In genomic region chr1:169874229-169874628, GRCh38 we compare ENCODE assay signal across 14 cellular contexts. TPM values are rescaled to one million over a fixed set of nuclear protein-coding genes. Genes with fewer than 3 reads are reported as not detected.
DNase-seq lines count a peak whose midpoint lies in the region; ATAC-seq and TF ChIP-seq lines count a peak whose summit lies in the region.
"Had no signal": no experiment of that assay in that cellular context is flagged by ENCODE, and none has a peak within 500 bp of the region (broad histone marks: within the 10 kb centered on the region; RNA-seq: fewer than 3 reads in every experiment).

No MANE protein-coding gene starts in this region.

- H3K27me3 Mint-ChIP-seq in naive B cell, result no peaks in the 10 kb centered on the region
- no peaks in the 10 kb centered on the region for H3K27me3 Mint-ChIP-seq in CD8-positive, alpha-beta T cell (ENCODE audit: low read depth)

- H3K27ac Mint-ChIP-seq in naive B cell, result peak overlapping the region in 4 of 6 donors; percentile 17 to 81 (median 48)
- no peak overlapping the region for H3K27ac Mint-ChIP-seq in CD8-positive, alpha-beta T cell

- POLR2A ChIA-PET in CD8-positive, alpha-beta T cell (lab: Charles Lee), result no interaction called here

- H3K36me3 ChIP-seq in CD8-positive, alpha-beta T cell (ENCODE audit: insufficient read depth, low read length), result peaks cover 52% of the 10 kb centered on the region

- intact Hi-C loops in CD8-positive, alpha-beta T cell (cut with DNase I, micrococcal nuclease), result no loop called here

- DNase-seq in AG20443 (ENCODE audit: low spot score) (peak; percentile 79), LHCN-M2 (ENCODE audit: low read depth) (peak; percentile 52), dedifferentiated amniotic fluid mesenchymal stem cell (ENCODE audit: extremely low spot score) (peak; percentile 71), naive B cell (no peak), SK-N-DZ (ENCODE audit: low spot score) (no peak)
- DNase-seq in effector CD4-positive, alpha-beta T cell, result no peak
- no peak for DNase-seq in CD8-positive, alpha-beta T cell
- DNase-seq: activated CD4-positive, CD25-positive, alpha-beta regulatory T cell treated with anti-CD3 and anti-CD28 coated beads, Interleukin-2, amount 50 U/mL, for 72 hours; lower lobe of right lung; NCI-H2171 had no signal

- peaks cover 0 to 6% (median 0%) of the 10 kb centered on the region in 7 donors for H3K9me3 Mint-ChIP-seq in naive B cell
- H3K9me3 Mint-ChIP-seq in CD8-positive, alpha-beta T cell, result no peaks in the 10 kb centered on the region

- H3K4me1 Mint-ChIP-seq in naive B cell, result peaks cover 33 to 49% (median 47%) of the 10 kb centered on the region in 3 donors
- peaks cover 26% of the 10 kb centered on the region for H3K4me1 Mint-ChIP-seq in CD8-positive, alpha-beta T cell (ENCODE audit: low read depth)

- ATAC-seq in naive B cell (ENCODE audit: low read depth in 2 of 2) (no peak), HG02973 (IDR thresholded peaks at IDR 0.05; ENCODE audit: unreplicated experiment) (no peak)
- ATAC-seq in CD8-positive, alpha-beta T cell, result no peak
- ATAC-seq: lower lobe of right lung had no signal

- no peaks in the 10 kb centered on the region for H3K27me3 ChIP-seq in CD8-positive, alpha-beta T cell (ENCODE audit: insufficient read depth, low read length)
- H3K27me3 ChIP-seq: ascending aorta had no signal

- no peak overlapping the region for H3K4me3 ChIP-seq in CD8-positive, alpha-beta T cell (ENCODE audit: low read depth, low read length)
- H3K4me3 ChIP-seq: ascending aorta, lower lobe of right lung had no signal

- TF ChIP-seq CTCF in CD8-positive, alpha-beta T cell (IDR thresholded peaks at IDR 0.05), result no peak

- H3K9me3 ChIP-seq in CD8-positive, alpha-beta T cell (ENCODE audit: low read length), result no peaks in the 10 kb centered on the region
- H3K9me3 ChIP-seq: ascending aorta, lower lobe of right lung had no signal

- peaks cover 51 to 54% of the 10 kb centered on the region in 2 donors for H3K36me3 Mint-ChIP-seq in naive B cell
- peaks cover 91% of the 10 kb centered on the region for H3K36me3 Mint-ChIP-seq in CD8-positive, alpha-beta T cell

- CTCF ChIA-PET in CD8-positive, alpha-beta T cell (lab: Charles Lee), result no interaction called here

- H3K4me3 Mint-ChIP-seq in naive B cell, result peak overlapping the region in 3 of 8 donors; percentile 61 to 66 (median 65)
- H3K4me3 Mint-ChIP-seq in CD8-positive, alpha-beta T cell, result no peak overlapping the region
- H3K4me3 Mint-ChIP-seq: CD14-positive monocyte had no signal

- H3K27ac ChIP-seq in CD8-positive, alpha-beta T cell (ENCODE audit: low read depth, low read length), result no peak overlapping the region
- H3K27ac ChIP-seq: ascending aorta, lower lobe of right lung, parathyroid adenoma had no signal

- H3K4me1 ChIP-seq in CD8-positive, alpha-beta T cell (ENCODE audit: insufficient read depth, low read length), result no peaks in the 10 kb centered on the region
- H3K4me1 ChIP-seq: ascending aorta, lower lobe of right lung, parathyroid adenoma had no signal

RNA-seq across cellular contexts. Expression of gene SCYL3, which starts 19.5 kb away (rescaled TPM):
- total RNA-seq in LHCN-M2 (2014; rRNA removed), result 4.8 and 5.9 TPM in 2 replicates
- 2.2 TPM for polyA plus RNA-seq in LHCN-M2 (2012)
- 10 to 100 TPM in 5 of 6 donors, 1 to 10 TPM in 1; 8.8 to 31.0 (median 14.5) TPM for polyA plus RNA-seq in naive B cell (ENCODE audit: low read depth in 6 of 6)
- polyA plus RNA-seq in SK-N-DZ (2014; cell fraction: cytosol; rRNA removed), result 5.8 and 7.1 TPM in 2 replicates
- polyA plus RNA-seq in SK-N-DZ (2014; cell fraction: nucleus; rRNA removed), result 11.7 and 14.3 TPM in 2 replicates
- 1 to 10 TPM; 3.3 to 3.7 TPM for total RNA-seq in CD8-positive, alpha-beta T cell

Comparison
In these comparisons a context has a peak if more than half of its experiments do, and no peak if none do; other contexts are left out.
1. DNase-seq: peak in AG20443 (single experiment), LHCN-M2 (single experiment) and dedifferentiated amniotic fluid mesenchymal stem cell (single experiment); none in naive B cell (single experiment), effector CD4-positive, alpha-beta T cell (single experiment), SK-N-DZ (single experiment) and CD8-positive, alpha-beta T cell (0 of 7).